Comparison of ENCODE assay signal across 37 cellular contexts in the genomic region with DNA sequence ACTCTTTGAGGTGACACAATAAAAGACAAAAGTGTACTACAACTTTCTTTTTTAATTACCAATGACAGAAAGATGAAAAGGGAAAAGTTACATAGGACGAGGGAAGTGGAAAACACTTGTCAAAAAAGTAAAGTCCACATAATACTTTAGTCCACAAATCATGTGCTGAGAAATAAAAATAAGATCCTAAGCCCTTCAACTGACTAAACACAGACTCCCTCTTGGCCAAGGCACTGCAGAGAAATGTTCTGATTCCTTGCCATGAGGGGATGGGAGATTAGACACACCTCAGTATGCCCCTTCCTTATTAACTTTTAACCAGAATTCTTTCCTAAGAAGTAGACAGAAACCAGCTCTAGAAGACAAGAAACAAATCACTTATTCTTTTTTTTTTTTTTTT.
"Had no signal": no experiment of that assay in that cellular context is flagged by ENCODE, and none has a peak within 500 bp of the region (broad histone marks: within the 10 kb centered on the region; RNA-seq: fewer than 3 reads in every experiment).

No MANE protein-coding gene starts in this region.

- H3K9me3 ChIP-seq: adrenal gland, ascending aorta, body of pancreas, breast epithelium had no signal

- H3K4me1 ChIP-seq: adrenal gland, ascending aorta, body of pancreas had no signal

- H3K27me3 ChIP-seq: adrenal gland, ascending aorta, body of pancreas, brain microvascular endothelial cell, breast epithelium, cardiac muscle cell had no signal

- H3K27me3 Mint-ChIP-seq: activated naive CD4-positive, alpha-beta T cell treated with anti-CD3 and anti-CD28 coated beads, Interleukin-2, amount 10 ng/mL, durations not matched to agents 7 days and 5 days; activated naive CD4-positive, alpha-beta T cell treated with anti-CD3 and anti-CD28 coated beads, Interleukin-2, amount 50 U/mL, for 24 hours; activated naive CD8-positive, alpha-beta T cell; activated naive CD8-positive, alpha-beta T cell treated with anti-CD3 and anti-CD28 coated beads for 36 hours; activated naive CD8-positive, alpha-beta T cell treated with anti-CD3 and anti-CD28 coated beads, Interleukin-2, amount 10 ng/mL, durations not matched to agents 7 days and 5 days; activated naive CD8-positive, alpha-beta T cell treated with anti-CD3 and anti-CD28 coated beads, Interleukin-2, amount 50 U/mL, for 24 hours; activated T-helper 17 cell treated with anti-CD3 and anti-CD28 coated beads, Interleukin-2, amount 50 U/mL, for 72 hours; central memory CD8-positive, alpha-beta T cell had no signal

- H3K9me3 Mint-ChIP-seq: activated naive CD4-positive, alpha-beta T cell treated with anti-CD3 and anti-CD28 coated beads for 36 hours; activated T-cell treated with anti-CD3 and anti-CD28 coated beads, Interleukin-2, amount 50 U/mL, for 4 hours; activated T-cell treated with anti-CD3 and anti-CD28 coated beads, Interleukin-2, amount 50 U/mL, for 72 hours; activated T-helper 2 cell treated with anti-CD3 and anti-CD28 coated beads, Interferon-gamma antibody, Interleukin-2, Interleukin-4, amounts not matched to agents 10 μg/mL and 5 μg/mL and 100 μg/mL, durations not matched to agents 14 hours and 24 hours and 36 hours; central memory CD8-positive, alpha-beta T cell had no signal

- H3K4me3 ChIP-seq: adrenal gland, ascending aorta, body of pancreas, breast epithelium, cardiac muscle cell had no signal

- H3K4me1 Mint-ChIP-seq: activated naive CD4-positive, alpha-beta T cell treated with anti-CD3 and anti-CD28 coated beads, Interleukin-2, amount 10 ng/mL, durations not matched to agents 7 days and 5 days; brain; central memory CD8-positive, alpha-beta T cell had no signal

- H3K4me3 Mint-ChIP-seq: activated naive CD4-positive, alpha-beta T cell treated with anti-CD3 and anti-CD28 coated beads for 36 hours; activated naive CD4-positive, alpha-beta T cell treated with anti-CD3 and anti-CD28 coated beads, Interleukin-2, amount 10 ng/mL, durations not matched to agents 7 days and 5 days; activated naive CD4-positive, alpha-beta T cell treated with anti-CD3 and anti-CD28 coated beads, Interleukin-2, amount 50 U/mL, for 24 hours; activated naive CD8-positive, alpha-beta T cell; activated naive CD8-positive, alpha-beta T cell treated with anti-CD3 and anti-CD28 coated beads for 36 hours; activated naive CD8-positive, alpha-beta T cell treated with anti-CD3 and anti-CD28 coated beads, Interleukin-2, amount 10 ng/mL, durations not matched to agents 7 days and 5 days; activated naive CD8-positive, alpha-beta T cell treated with anti-CD3 and anti-CD28 coated beads, Interleukin-2, amount 50 U/mL, for 24 hours; activated T-cell treated with anti-CD3 and anti-CD28 coated beads, Interleukin-2, amount 50 U/mL, for 4 hours; activated T-cell treated with anti-CD3 and anti-CD28 coated beads, Interleukin-2, amount 50 U/mL, for 72 hours; activated T-helper 1 cell treated with anti-CD3 and anti-CD28 coated beads, Interleukin-12 subunit alpha, Interleukin-12 subunit beta, Interleukin-2, Interleukin-4 antibody, amounts not matched to agents 30 ng/mL and 10 ng/mL and 1 ng/mL, durations not matched to agents 14 hours and 24 hours and 36 hours; activated T-helper 17 cell treated with anti-CD3 and anti-CD28 coated beads, Interleukin-2, amount 50 U/mL, for 72 hours; brain; central memory CD8-positive, alpha-beta T cell had no signal

- ATAC-seq: activated naive CD4-positive, alpha-beta T cell treated with anti-CD3 and anti-CD28 coated beads, Interleukin-2, amount 50 U/mL, for 72 hours; activated naive CD8-positive, alpha-beta T cell treated with anti-CD3 and anti-CD28 coated beads, Interleukin-2, amount 50 U/mL, for 24 hours; activated T-cell treated with anti-CD3 and anti-CD28 coated beads, Interleukin-2, amount 50 U/mL, for 4 hours; activated T-cell treated with anti-CD3 and anti-CD28 coated beads, Interleukin-2, amount 50 U/mL, for 72 hours; activated T-helper 17 cell treated with anti-CD3 and anti-CD28 coated beads, Interleukin-2, amount 50 U/mL, for 72 hours; body of pancreas had no signal

- H3K36me3 ChIP-seq: adrenal gland, ascending aorta, brain microvascular endothelial cell, breast epithelium, cardiac muscle cell had no signal

- H3K36me3 Mint-ChIP-seq: activated naive CD4-positive, alpha-beta T cell treated with anti-CD3 and anti-CD28 coated beads, Interleukin-2, amount 10 ng/mL, durations not matched to agents 7 days and 5 days; activated naive CD8-positive, alpha-beta T cell; activated naive CD8-positive, alpha-beta T cell treated with anti-CD3 and anti-CD28 coated beads for 36 hours; activated naive CD8-positive, alpha-beta T cell treated with anti-CD3 and anti-CD28 coated beads, Interleukin-2, amount 10 ng/mL, durations not matched to agents 7 days and 5 days; brain had no signal

- H3K27ac ChIP-seq: adrenal gland, ascending aorta, body of pancreas, brain microvascular endothelial cell, breast epithelium, cardiac muscle cell had no signal

- H3K27ac Mint-ChIP-seq: activated naive CD4-positive, alpha-beta T cell treated with anti-CD3 and anti-CD28 coated beads for 36 hours; activated naive CD4-positive, alpha-beta T cell treated with anti-CD3 and anti-CD28 coated beads, Interleukin-2, amount 10 ng/mL, durations not matched to agents 7 days and 5 days; activated naive CD4-positive, alpha-beta T cell treated with anti-CD3 and anti-CD28 coated beads, Interleukin-2, amount 50 U/mL, for 72 hours; activated naive CD8-positive, alpha-beta T cell; activated naive CD8-positive, alpha-beta T cell treated with anti-CD3 and anti-CD28 coated beads for 36 hours; activated naive CD8-positive, alpha-beta T cell treated with anti-CD3 and anti-CD28 coated beads, Interleukin-2, amount 10 ng/mL, durations not matched to agents 7 days and 5 days; activated T-cell treated with anti-CD3 and anti-CD28 coated beads, Interleukin-2, amount 50 U/mL, for 72 hours; activated T-helper 1 cell treated with anti-CD3 and anti-CD28 coated beads, Interleukin-12 subunit alpha, Interleukin-12 subunit beta, Interleukin-2, Interleukin-4 antibody, amounts not matched to agents 30 ng/mL and 10 ng/mL and 1 ng/mL, durations not matched to agents 14 hours and 24 hours and 36 hours; activated T-helper 2 cell treated with anti-CD3 and anti-CD28 coated beads, Interferon-gamma antibody, Interleukin-2, Interleukin-4, amounts not matched to agents 10 μg/mL and 5 μg/mL and 100 μg/mL, durations not matched to agents 14 hours and 24 hours and 36 hours; brain had no signal

- DNase-seq: activated effector memory CD4-positive, alpha-beta T cell treated with anti-CD3 and anti-CD28 coated beads, Interleukin-2, amount 50 U/mL, for 16 hours; activated effector memory CD4-positive, alpha-beta T cell treated with Interleukin-2 at 50 U/mL for 16 hours; activated gamma-delta T cell; activated gamma-delta T cell treated with Interleukin-2 at 50 U/mL for 16 hours; activated naive CD4-positive, alpha-beta T cell; activated naive CD4-positive, alpha-beta T cell treated with anti-CD3 and anti-CD28 coated beads for 36 hours; activated naive CD4-positive, alpha-beta T cell treated with anti-CD3 and anti-CD28 coated beads, Interleukin-2, amount 10 ng/mL, durations not matched to agents 7 days and 5 days; activated naive CD4-positive, alpha-beta T cell treated with anti-CD3 and anti-CD28 coated beads, Interleukin-2, amount 50 U/mL, for 16 hours; activated naive CD4-positive, alpha-beta T cell treated with Interleukin-2 at 50 U/mL for 16 hours; activated naive CD8-positive, alpha-beta T cell treated with anti-CD3 and anti-CD28 coated beads for 36 hours; activated naive CD8-positive, alpha-beta T cell treated with anti-CD3 and anti-CD28 coated beads, Interleukin-2, amount 10 ng/mL, durations not matched to agents 7 days and 5 days; activated naive CD8-positive, alpha-beta T cell treated with anti-CD3 and anti-CD28 coated beads, Interleukin-2, amount 50 U/mL, for 24 hours; activated T-cell treated with anti-CD3 and anti-CD28 coated beads, Interleukin-2, amount 50 U/mL, for 1 hour; activated T-cell treated with anti-CD3 and anti-CD28 coated beads, Interleukin-2, amount 50 U/mL, for 4 hours; activated T-cell treated with anti-CD3 and anti-CD28 coated beads, Interleukin-2, amount 50 U/mL, for 48 hours; activated T-cell treated with anti-CD3 and anti-CD28 coated beads, Interleukin-2, amount 50 U/mL, for 72 hours; adrenal gland; amniotic stem cell; amygdala; anterior cingulate cortex; aorta; body of pancreas; brain microvascular endothelial cell; caudate nucleus; central memory CD4-positive, alpha-beta T cell; cerebellar nuclear complex had no signal
